2 cellular contexts compared by ENCODE assay signal in genomic region chr13:56561327-56561726, GRCh38.
TF ChIP-seq lines count a peak whose summit lies in the region.

No MANE protein-coding gene starts in this region.

TF ChIP-seq in liver, 16 proteins besides CTCF, POLR2A, EP300 and RAD21 (continued from another document):
- TF ChIP-seq ATF3 (IDR thresholded peaks at IDR 0.05) = no peak
- TF ChIP-seq REST (IDR thresholded peaks at IDR 0.05) = no peak
- no peak for TF ChIP-seq ZBTB33 (IDR thresholded peaks at IDR 0.05)
- TF ChIP-seq TAF1 (conservative IDR thresholded peaks at IDR 0.05) = no peak
TF ChIP-seq in liver: peak in this region for 0.

TF ChIP-seq in H1, 55 proteins besides CTCF, POLR2A, EP300 and RAD21 (continued from another document):
- TF ChIP-seq POU5F1 (IDR thresholded peaks at IDR 0.05; ENCODE audit: low read depth, low read length) (no peak), TAF7 (optimal IDR thresholded peaks at IDR 0.05; ENCODE audit: borderline replicate concordance, low read depth, low read length) (no peak)
